ENCODE assay signal across 8 cellular contexts in the genomic region with DNA sequence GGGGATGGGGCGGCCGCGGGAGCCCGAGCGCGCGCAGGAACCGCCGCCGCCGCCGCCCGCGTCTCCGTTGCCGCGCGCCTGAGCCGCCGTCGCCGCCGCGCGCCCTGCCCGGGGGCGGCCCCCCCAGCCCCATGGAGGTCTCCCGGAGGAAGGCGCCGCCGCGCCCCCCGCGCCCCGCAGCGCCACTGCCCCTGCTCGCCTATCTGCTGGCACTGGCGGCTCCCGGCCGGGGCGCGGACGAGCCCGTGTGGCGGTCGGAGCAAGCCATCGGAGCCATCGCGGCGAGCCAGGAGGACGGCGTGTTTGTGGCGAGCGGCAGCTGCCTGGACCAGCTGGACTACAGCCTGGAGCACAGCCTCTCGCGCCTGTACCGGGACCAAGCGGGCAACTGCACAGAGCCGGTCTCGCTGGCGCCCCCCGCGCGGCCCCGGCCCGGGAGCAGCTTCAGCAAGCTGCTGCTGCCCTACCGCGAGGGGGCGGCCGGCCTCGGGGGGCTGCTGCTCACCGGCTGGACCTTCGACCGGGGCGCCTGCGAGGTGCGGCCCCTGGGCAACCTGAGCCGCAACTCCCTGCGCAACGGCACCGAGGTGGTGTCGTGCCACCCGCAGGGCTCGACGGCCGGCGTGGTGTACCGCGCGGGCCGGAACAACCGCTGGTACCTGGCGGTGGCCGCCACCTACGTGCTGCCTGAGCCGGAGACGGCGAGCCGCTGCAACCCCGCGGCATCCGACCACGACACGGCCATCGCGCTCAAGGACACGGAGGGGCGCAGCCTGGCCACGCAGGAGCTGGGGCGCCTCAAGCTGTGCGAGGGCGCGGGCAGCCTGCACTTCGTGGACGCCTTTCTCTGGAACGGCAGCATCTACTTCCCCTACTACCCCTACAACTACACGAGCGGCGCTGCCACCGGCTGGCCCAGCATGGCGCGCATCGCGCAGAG. TPM values are rescaled to one million over a fixed set of nuclear protein-coding genes. Genes with fewer than 3 reads are reported as not detected.
DNase-seq lines count a peak whose midpoint lies in the region; ATAC-seq, FAIRE-seq and TF ChIP-seq lines count a peak whose summit lies in the region.

No MANE protein-coding gene starts in this region.

- H3K36me3 ChIP-seq in small intestine (ENCODE audit: control insufficient read depth in 2 of 2, insufficient read depth in 2 of 2, low read length in 2 of 2), result no peaks in the 10 kb centered on the region

- DNase-seq in SK-MEL-5 (ENCODE audit: low read depth, low spot score), result peak; percentile 58
- DNase-seq in astrocyte of the cerebellum (ENCODE audit: low read depth), result no peak
- DNase-seq in small intestine, result peak; percentile 13
- DNase-seq in cortex of kidney (lab: John Stamatoyannopoulos, UW), result no peak

- H3K4me3 ChIP-seq in astrocyte of the cerebellum (ENCODE audit: low read depth, low read length) (peak overlapping the region; percentile 40), iPS-11a (ENCODE audit: low read depth, low read length) (peak overlapping the region; percentile 45), small intestine (ENCODE audit: low read depth in 1 of 2, low read length in 2 of 2) (peak overlapping the region; percentile 42 to 64)

- WGBS in small intestine, 3 donors, result 0 to 1% (median 1%) methylated on average over 61 to 124 of the region's 124 CpGs

- in situ Hi-C loops in SK-MEL-5 (cut with HindIII; ENCODE audit: low pct_unique_long_range_greater_than_20kb, low sequenced_read_pairs), result no loop called here
- in situ Hi-C loops in astrocyte of the cerebellum (cut with HindIII; ENCODE audit: low sequenced_read_pairs), result loop anchor here (25.0 kb wide), 2 partner anchors 288 to 363 kb away; no protein-coding TSS in a partner anchor

- FAIRE-seq in small intestine (lab: Jason Lieb, UNC), result no peak

- no peaks in the 10 kb centered on the region for H3K9me3 ChIP-seq in small intestine (ENCODE audit: control insufficient read depth, low read depth)

- ATAC-seq in GM19025 (IDR thresholded peaks at IDR 0.05; ENCODE audit: low read depth, unreplicated experiment) (peak; percentile 25), HG03159 (IDR thresholded peaks at IDR 0.05; ENCODE audit: unreplicated experiment) (peak; percentile 24)

- H3K27ac ChIP-seq in C4-2B (no peak overlapping the region), small intestine (ENCODE audit: low read depth in 1 of 2, low read length in 1 of 2) (peak overlapping the region in 1 of 2 donors; percentile 33)

- TF ChIP-seq CTCF in C4-2B (conservative IDR thresholded peaks at IDR 0.05), result peak; percentile 18
- TF ChIP-seq CTCF in astrocyte of the cerebellum (IDR thresholded peaks at IDR 0.05; ENCODE audit: low read depth, low read length, missing control alignments), result peak; percentile 23

- peaks cover 5 to 8% of the 10 kb centered on the region in 2 donors for H3K4me1 ChIP-seq in small intestine (ENCODE audit: control insufficient read depth in 2 of 2, insufficient read depth in 1 of 2, low read depth in 1 of 2, low read length in 1 of 2)

- peaks cover 0 to 6% of the 10 kb centered on the region in 2 donors for H3K27me3 ChIP-seq in small intestine (ENCODE audit: control insufficient read depth in 2 of 2, insufficient read depth in 2 of 2, low read length in 2 of 2)

RNA-seq across cellular contexts. Expression of a gene that starts 0.7 kb away (rescaled TPM):
- 48.8 and 52.5 TPM in 2 replicates for total RNA-seq in SK-MEL-5 (2014; rRNA removed; shearing (Covaris generic))
- 33.3 and 48.0 TPM in 2 replicates for polyA plus RNA-seq in SK-MEL-5 (2015; cell fraction: cytosol; rRNA removed)
- polyA plus RNA-seq in SK-MEL-5 (2015; cell fraction: nucleus; rRNA removed), result 24.2 and 26.6 TPM in 2 replicates
- 1 to 10 TPM in 2 of 3 donors, under 1 TPM in 1; 0.22 to 1.4 (median 1.1) TPM for polyA plus RNA-seq in small intestine

Comparison
In these comparisons a context has a peak if more than half of its experiments do, and no peak if none do; other contexts are left out.
1. DNase-seq: peak in SK-MEL-5 (single experiment) and small intestine (single experiment); none in astrocyte of the cerebellum (single experiment) and cortex of kidney (single experiment).
2. Peak in every context shown above with its lines, with median percentiles within 50 percentile points of each other: H3K4me3 ChIP-seq.